Comparison of ENCODE assay signal across 21 cellular contexts in genomic region chr1:157113631-157114030, GRCh38. TPM values are rescaled to one million over a fixed set of nuclear protein-coding genes. Genes with fewer than 3 reads are reported as not detected.
"Had no signal": no experiment of that assay in that cellular context is flagged by ENCODE, and none has a peak within 500 bp of the region (broad histone marks: within the 10 kb centered on the region; RNA-seq: fewer than 3 reads in every experiment).

No MANE protein-coding gene starts in this region.

- H3K4me3 ChIP-seq: adrenal gland, sigmoid colon, suprapubic skin, upper lobe of left lung had no signal

- H3K36me3 Mint-ChIP-seq: natural killer cell had no signal

- H3K27ac Mint-ChIP-seq: activated CD8-positive, alpha-beta T cell treated with anti-CD3 and anti-CD28 coated beads for 36 hours; activated naive CD4-positive, alpha-beta T cell treated with anti-CD3 and anti-CD28 coated beads for 36 hours; natural killer cell had no signal

- H3K4me3 Mint-ChIP-seq: activated CD8-positive, alpha-beta T cell treated with anti-CD3 and anti-CD28 coated beads for 36 hours; activated naive CD4-positive, alpha-beta T cell treated with anti-CD3 and anti-CD28 coated beads for 36 hours; activated T-helper 17 cell treated with anti-CD3 and anti-CD28 coated beads, Interleukin-2, amount 50 U/mL, for 72 hours; effector memory CD8-positive, alpha-beta T cell; natural killer cell had no signal

- H3K9me3 Mint-ChIP-seq: activated CD8-positive, alpha-beta T cell treated with anti-CD3 and anti-CD28 coated beads for 36 hours; activated naive CD4-positive, alpha-beta T cell treated with anti-CD3 and anti-CD28 coated beads for 36 hours; activated T-helper 17 cell treated with anti-CD3 and anti-CD28 coated beads, Interleukin-2, amount 50 U/mL, for 72 hours; effector memory CD8-positive, alpha-beta T cell; natural killer cell had no signal

- ATAC-seq: activated CD8-positive, alpha-beta T cell treated with anti-CD3 and anti-CD28 coated beads for 36 hours; activated T-helper 17 cell treated with anti-CD3 and anti-CD28 coated beads, Interleukin-2, amount 50 U/mL, for 72 hours; effector memory CD8-positive, alpha-beta T cell; natural killer cell; stimulated activated naive CD8-positive, alpha-beta T cell treated with anti-CD3 and anti-CD28 coated beads, Interleukin-15, Interleukin-2, amounts not matched to agents 100 U/mL and 50 U/mL, for 24 hours had no signal

- DNase-seq: activated CD8-positive, alpha-beta T cell treated with anti-CD3 and anti-CD28 coated beads for 36 hours; activated naive CD4-positive, alpha-beta T cell treated with anti-CD3 and anti-CD28 coated beads for 36 hours; adrenal gland; central memory CD4-positive, alpha-beta T cell; cortex of kidney; effector memory CD8-positive, alpha-beta T cell; erythroblast; mammary epithelial cell; natural killer cell; stimulated activated CD4-positive, alpha-beta T cell treated with anti-CD3 and anti-CD28 coated beads, Interleukin-2, amount 100 ng/mL, for 24 hours; stimulated activated naive CD8-positive, alpha-beta T cell treated with anti-CD3 and anti-CD28 coated beads, Interleukin-15, Interleukin-2, amounts not matched to agents 100 U/mL and 50 U/mL, for 24 hours; upper lobe of left lung had no signal

- H3K4me1 ChIP-seq: adrenal gland, sigmoid colon, suprapubic skin had no signal

- H3K36me3 ChIP-seq: adrenal gland, sigmoid colon, suprapubic skin, upper lobe of left lung had no signal

- H3K27me3 ChIP-seq: upper lobe of left lung had no signal

- H3K27ac ChIP-seq: adrenal gland, sigmoid colon, suprapubic skin, upper lobe of left lung had no signal

- H3K9me3 ChIP-seq: adrenal gland, sigmoid colon, suprapubic skin, upper lobe of left lung had no signal

RNA-seq across cellular contexts. Expression of gene ETV3L, which starts 14.0 kb away (rescaled TPM):
- total RNA-seq: activated CD8-positive, alpha-beta T cell treated with anti-CD3 and anti-CD28 coated beads for 36 hours; activated naive CD4-positive, alpha-beta T cell treated with anti-CD3 and anti-CD28 coated beads for 36 hours; adrenal gland; glomerular endothelial cell; left lobe of liver; mammary epithelial cell; mucosa of gallbladder; natural killer cell; omental fat pad; pulmonary artery endothelial cell; sigmoid colon; suprapubic skin; T-helper 2 cell treated with Interferon-gamma antibody and Interleukin-4, amounts not matched to agents 100 ng/mL and 5 ng/mL, for 36 hours; upper lobe of left lung had no signal
